In the genomic region with DNA sequence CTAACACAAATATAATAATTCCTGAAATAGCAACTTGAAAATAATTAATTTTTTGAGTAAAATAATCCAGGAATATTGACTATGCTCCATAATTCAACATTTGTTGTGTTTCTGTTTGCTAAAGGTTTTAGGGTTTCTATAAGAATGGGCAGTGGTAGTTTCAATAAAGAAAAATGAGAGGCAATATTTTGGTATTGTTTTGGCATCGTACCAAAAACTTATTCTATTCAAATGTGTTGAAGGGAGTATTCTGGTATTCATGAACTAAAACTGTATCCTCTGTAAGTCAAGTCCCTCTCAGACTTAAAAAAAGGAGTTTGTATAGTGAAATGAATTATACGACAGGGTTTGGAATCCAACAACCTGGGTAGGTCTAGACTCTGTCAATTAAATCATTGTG, we compare ENCODE assay signal across 39 cellular contexts.
"Had no signal": no experiment of that assay in that cellular context is flagged by ENCODE, and none has a peak within 500 bp of the region (broad histone marks: within the 10 kb centered on the region; RNA-seq: fewer than 3 reads in every experiment).

No MANE protein-coding gene starts in this region.

- H3K4me1 ChIP-seq: adrenal gland, ascending aorta, body of pancreas, breast epithelium had no signal

- FAIRE-seq: astrocyte, bronchial epithelial cell, colon had no signal

- H3K9me3 Mint-ChIP-seq: activated naive CD4-positive, alpha-beta T cell treated with anti-CD3 and anti-CD28 coated beads for 36 hours; activated naive CD4-positive, alpha-beta T cell treated with anti-CD3 and anti-CD28 coated beads, Interleukin-2, amount 10 ng/mL, durations not matched to agents 7 days and 5 days; activated naive CD4-positive, alpha-beta T cell treated with anti-CD3 and anti-CD28 coated beads, Interleukin-2, amount 50 U/mL, for 24 hours; activated naive CD8-positive, alpha-beta T cell treated with anti-CD3 and anti-CD28 coated beads for 36 hours; activated naive CD8-positive, alpha-beta T cell treated with anti-CD3 and anti-CD28 coated beads, Interleukin-2, amount 10 ng/mL, durations not matched to agents 7 days and 5 days; activated naive CD8-positive, alpha-beta T cell treated with anti-CD3 and anti-CD28 coated beads, Interleukin-2, amount 50 U/mL, for 24 hours; activated T-cell treated with anti-CD3 and anti-CD28 coated beads, Interleukin-2, amount 50 U/mL, for 24 hours; activated T-cell treated with anti-CD3 and anti-CD28 coated beads, Interleukin-2, amount 50 U/mL, for 4 hours; activated T-helper 1 cell treated with anti-CD3 and anti-CD28 coated beads, Interleukin-12 subunit alpha, Interleukin-12 subunit beta, Interleukin-2, Interleukin-4 antibody, amounts not matched to agents 30 ng/mL and 10 ng/mL and 1 ng/mL, durations not matched to agents 14 hours and 24 hours and 36 hours; activated T-helper 17 cell treated with anti-CD3 and anti-CD28 coated beads, Interleukin-2, amount 50 U/mL, for 72 hours; activated T-helper 2 cell treated with anti-CD3 and anti-CD28 coated beads, Interferon-gamma antibody, Interleukin-2, Interleukin-4, amounts not matched to agents 10 μg/mL and 5 μg/mL and 100 μg/mL, durations not matched to agents 14 hours and 24 hours and 36 hours; brain had no signal

- H3K36me3 ChIP-seq: adrenal gland, ascending aorta, brain microvascular endothelial cell, breast epithelium, cardiac muscle cell had no signal

- H3K27me3 Mint-ChIP-seq: activated naive CD4-positive, alpha-beta T cell treated with anti-CD3 and anti-CD28 coated beads, Interleukin-2, amount 10 ng/mL, durations not matched to agents 7 days and 5 days; activated naive CD4-positive, alpha-beta T cell treated with anti-CD3 and anti-CD28 coated beads, Interleukin-2, amount 50 U/mL, for 24 hours; activated naive CD8-positive, alpha-beta T cell; activated naive CD8-positive, alpha-beta T cell treated with anti-CD3 and anti-CD28 coated beads for 36 hours; activated naive CD8-positive, alpha-beta T cell treated with anti-CD3 and anti-CD28 coated beads, Interleukin-2, amount 10 ng/mL, durations not matched to agents 7 days and 5 days; activated naive CD8-positive, alpha-beta T cell treated with anti-CD3 and anti-CD28 coated beads, Interleukin-2, amount 50 U/mL, for 24 hours; activated T-cell treated with anti-CD3 and anti-CD28 coated beads, Interleukin-2, amount 50 U/mL, for 24 hours; activated T-helper 17 cell treated with anti-CD3 and anti-CD28 coated beads, Interleukin-2, amount 50 U/mL, for 72 hours; brain; central memory CD8-positive, alpha-beta T cell had no signal

- H3K27me3 ChIP-seq: adrenal gland, ascending aorta, body of pancreas, brain microvascular endothelial cell, breast epithelium, cardiac muscle cell had no signal

- H3K27ac ChIP-seq: adrenal gland, ascending aorta, body of pancreas, brain microvascular endothelial cell, breast epithelium, cardiac muscle cell had no signal

- DNase-seq: activated effector memory CD4-positive, alpha-beta T cell treated with anti-CD3 and anti-CD28 coated beads, Interleukin-2, amount 50 U/mL, for 16 hours; activated effector memory CD4-positive, alpha-beta T cell treated with Interleukin-2 at 50 U/mL for 16 hours; activated gamma-delta T cell; activated gamma-delta T cell treated with Interleukin-2 at 50 U/mL for 16 hours; activated naive CD4-positive, alpha-beta T cell; activated naive CD4-positive, alpha-beta T cell treated with anti-CD3 and anti-CD28 coated beads for 36 hours; activated naive CD4-positive, alpha-beta T cell treated with anti-CD3 and anti-CD28 coated beads, Interleukin-2, amount 10 ng/mL, durations not matched to agents 7 days and 5 days; activated naive CD4-positive, alpha-beta T cell treated with anti-CD3 and anti-CD28 coated beads, Interleukin-2, amount 50 U/mL, for 16 hours; activated naive CD4-positive, alpha-beta T cell treated with Interleukin-2 at 50 U/mL for 16 hours; activated naive CD8-positive, alpha-beta T cell treated with anti-CD3 and anti-CD28 coated beads for 36 hours; activated naive CD8-positive, alpha-beta T cell treated with anti-CD3 and anti-CD28 coated beads, Interleukin-2, amount 10 ng/mL, durations not matched to agents 7 days and 5 days; activated naive CD8-positive, alpha-beta T cell treated with anti-CD3 and anti-CD28 coated beads, Interleukin-2, amount 50 U/mL, for 24 hours; activated T-cell treated with anti-CD3 and anti-CD28 coated beads, Interleukin-2, amount 50 U/mL, for 24 hours; activated T-cell treated with anti-CD3 and anti-CD28 coated beads, Interleukin-2, amount 50 U/mL, for 4 hours; activated T-cell treated with anti-CD3 and anti-CD28 coated beads, Interleukin-2, amount 50 U/mL, for 48 hours; activated T-cell treated with anti-CD3 and anti-CD28 coated beads, Interleukin-2, amount 50 U/mL, for 72 hours; adrenal gland; amniotic stem cell; amygdala; anterior cingulate cortex; aorta; body of pancreas; brain microvascular endothelial cell; caudate nucleus; cerebellar nuclear complex had no signal

- ATAC-seq: activated naive CD4-positive, alpha-beta T cell treated with anti-CD3 and anti-CD28 coated beads, Interleukin-2, amount 50 U/mL, for 72 hours; activated naive CD8-positive, alpha-beta T cell treated with anti-CD3 and anti-CD28 coated beads, Interleukin-2, amount 50 U/mL, for 24 hours; activated T-cell treated with anti-CD3 and anti-CD28 coated beads, Interleukin-2, amount 50 U/mL, for 4 hours; activated T-cell treated with anti-CD3 and anti-CD28 coated beads, Interleukin-2, amount 50 U/mL, for 72 hours; activated T-helper 17 cell treated with anti-CD3 and anti-CD28 coated beads, Interleukin-2, amount 50 U/mL, for 72 hours; body of pancreas had no signal

- H3K4me3 Mint-ChIP-seq: activated naive CD4-positive, alpha-beta T cell treated with anti-CD3 and anti-CD28 coated beads for 36 hours; activated naive CD4-positive, alpha-beta T cell treated with anti-CD3 and anti-CD28 coated beads, Interleukin-2, amount 10 ng/mL, durations not matched to agents 7 days and 5 days; activated naive CD4-positive, alpha-beta T cell treated with anti-CD3 and anti-CD28 coated beads, Interleukin-2, amount 50 U/mL, for 24 hours; activated naive CD8-positive, alpha-beta T cell; activated naive CD8-positive, alpha-beta T cell treated with anti-CD3 and anti-CD28 coated beads for 36 hours; activated naive CD8-positive, alpha-beta T cell treated with anti-CD3 and anti-CD28 coated beads, Interleukin-2, amount 10 ng/mL, durations not matched to agents 7 days and 5 days; activated naive CD8-positive, alpha-beta T cell treated with anti-CD3 and anti-CD28 coated beads, Interleukin-2, amount 50 U/mL, for 24 hours; activated T-cell treated with anti-CD3 and anti-CD28 coated beads, Interleukin-2, amount 50 U/mL, for 24 hours; activated T-cell treated with anti-CD3 and anti-CD28 coated beads, Interleukin-2, amount 50 U/mL, for 4 hours; activated T-cell treated with anti-CD3 and anti-CD28 coated beads, Interleukin-2, amount 50 U/mL, for 72 hours; activated T-helper 1 cell treated with anti-CD3 and anti-CD28 coated beads, Interleukin-12 subunit alpha, Interleukin-12 subunit beta, Interleukin-2, Interleukin-4 antibody, amounts not matched to agents 30 ng/mL and 10 ng/mL and 1 ng/mL, durations not matched to agents 14 hours and 24 hours and 36 hours; activated T-helper 17 cell treated with anti-CD3 and anti-CD28 coated beads, Interleukin-2, amount 50 U/mL, for 72 hours; brain; central memory CD8-positive, alpha-beta T cell had no signal

- H3K4me1 Mint-ChIP-seq: activated naive CD4-positive, alpha-beta T cell treated with anti-CD3 and anti-CD28 coated beads, Interleukin-2, amount 10 ng/mL, durations not matched to agents 7 days and 5 days; activated naive CD4-positive, alpha-beta T cell treated with anti-CD3 and anti-CD28 coated beads, Interleukin-2, amount 50 U/mL, for 24 hours; activated naive CD8-positive, alpha-beta T cell treated with anti-CD3 and anti-CD28 coated beads for 36 hours; activated naive CD8-positive, alpha-beta T cell treated with anti-CD3 and anti-CD28 coated beads, Interleukin-2, amount 10 ng/mL, durations not matched to agents 7 days and 5 days; activated naive CD8-positive, alpha-beta T cell treated with anti-CD3 and anti-CD28 coated beads, Interleukin-2, amount 50 U/mL, for 24 hours; activated T-helper 17 cell treated with anti-CD3 and anti-CD28 coated beads, Interleukin-2, amount 50 U/mL, for 72 hours; brain; central memory CD8-positive, alpha-beta T cell had no signal

- H3K4me3 ChIP-seq: adrenal gland, ascending aorta, body of pancreas, breast epithelium, cardiac muscle cell had no signal

- H3K9me3 ChIP-seq: adrenal gland, ascending aorta, body of pancreas, breast epithelium had no signal

- H3K36me3 Mint-ChIP-seq: activated naive CD4-positive, alpha-beta T cell treated with anti-CD3 and anti-CD28 coated beads, Interleukin-2, amount 10 ng/mL, durations not matched to agents 7 days and 5 days; activated naive CD4-positive, alpha-beta T cell treated with anti-CD3 and anti-CD28 coated beads, Interleukin-2, amount 50 U/mL, for 24 hours; activated naive CD4-positive, alpha-beta T cell treated with anti-CD3 and anti-CD28 coated beads, Interleukin-2, amount 50 U/mL, for 72 hours; activated naive CD8-positive, alpha-beta T cell; activated naive CD8-positive, alpha-beta T cell treated with anti-CD3 and anti-CD28 coated beads for 36 hours; activated naive CD8-positive, alpha-beta T cell treated with anti-CD3 and anti-CD28 coated beads, Interleukin-2, amount 10 ng/mL, durations not matched to agents 7 days and 5 days; brain had no signal

- H3K27ac Mint-ChIP-seq: activated naive CD4-positive, alpha-beta T cell treated with anti-CD3 and anti-CD28 coated beads for 36 hours; activated naive CD4-positive, alpha-beta T cell treated with anti-CD3 and anti-CD28 coated beads, Interleukin-2, amount 10 ng/mL, durations not matched to agents 7 days and 5 days; activated naive CD4-positive, alpha-beta T cell treated with anti-CD3 and anti-CD28 coated beads, Interleukin-2, amount 50 U/mL, for 24 hours; activated naive CD4-positive, alpha-beta T cell treated with anti-CD3 and anti-CD28 coated beads, Interleukin-2, amount 50 U/mL, for 72 hours; activated naive CD8-positive, alpha-beta T cell; activated naive CD8-positive, alpha-beta T cell treated with anti-CD3 and anti-CD28 coated beads for 36 hours; activated naive CD8-positive, alpha-beta T cell treated with anti-CD3 and anti-CD28 coated beads, Interleukin-2, amount 10 ng/mL, durations not matched to agents 7 days and 5 days; activated naive CD8-positive, alpha-beta T cell treated with anti-CD3 and anti-CD28 coated beads, Interleukin-2, amount 50 U/mL, for 24 hours; activated T-cell treated with anti-CD3 and anti-CD28 coated beads, Interleukin-2, amount 50 U/mL, for 24 hours; activated T-cell treated with anti-CD3 and anti-CD28 coated beads, Interleukin-2, amount 50 U/mL, for 72 hours; activated T-helper 1 cell treated with anti-CD3 and anti-CD28 coated beads, Interleukin-12 subunit alpha, Interleukin-12 subunit beta, Interleukin-2, Interleukin-4 antibody, amounts not matched to agents 30 ng/mL and 10 ng/mL and 1 ng/mL, durations not matched to agents 14 hours and 24 hours and 36 hours; activated T-helper 17 cell treated with anti-CD3 and anti-CD28 coated beads, Interleukin-2, amount 50 U/mL, for 72 hours; activated T-helper 2 cell treated with anti-CD3 and anti-CD28 coated beads, Interferon-gamma antibody, Interleukin-2, Interleukin-4, amounts not matched to agents 10 μg/mL and 5 μg/mL and 100 μg/mL, durations not matched to agents 14 hours and 24 hours and 36 hours had no signal
